In genomic region chr19:5542665-5543064, GRCh38 we compare ENCODE assay signal across 2 cellular contexts.
TF ChIP-seq lines count a peak whose summit lies in the region.

No MANE protein-coding gene starts in this region.

TF ChIP-seq in SK-N-SH, 30 proteins besides CTCF, POLR2A, EP300 and RAD21 (continued from another document):
- TF ChIP-seq REST (IDR thresholded peaks at IDR 0.05; ENCODE audit: low read depth, low read length) (no peak), TEAD4 (IDR thresholded peaks at IDR 0.05; ENCODE audit: borderline replicate concordance, insufficient read depth) (no peak), ELF1 (IDR thresholded peaks at IDR 0.05) (no peak), SMC3 (IDR thresholded peaks at IDR 0.05; ENCODE audit: low read depth, low read length) (peak; percentile 13; the same call in 1 of the 2 replicates), NFIC (IDR thresholded peaks at IDR 0.05; ENCODE audit: borderline replicate concordance) (no peak)
TF ChIP-seq in SK-N-SH: peak in this region for 1.

TF ChIP-seq in SK-N-SH treated with all-trans-retinoic acid at 6 μM for 48 hours, 23 proteins besides CTCF, POLR2A, EP300 and RAD21 (continued from another document):
- TF ChIP-seq TSHZ2 (CRISPR knock-in tag; IDR thresholded peaks at IDR 0.05) (no peak), ARNTL (CRISPR knock-in tag; IDR thresholded peaks at IDR 0.05; ENCODE audit: borderline replicate concordance, low read depth) (no peak), ZNF70 (CRISPR knock-in tag; IDR thresholded peaks at IDR 0.05) (no peak), CSDC2 (CRISPR knock-in tag; IDR thresholded peaks at IDR 0.05) (no peak), SNAI2 (CRISPR knock-in tag; IDR thresholded peaks at IDR 0.05) (no peak), ZFP30 (CRISPR knock-in tag; IDR thresholded peaks at IDR 0.05) (no peak), PPARA (CRISPR knock-in tag; IDR thresholded peaks at IDR 0.05; ENCODE audit: borderline replicate concordance) (no peak), ZNF8 (CRISPR knock-in tag; IDR thresholded peaks at IDR 0.05) (no peak), PATZ1 (CRISPR knock-in tag; IDR thresholded peaks at IDR 0.05; ENCODE audit: borderline replicate concordance) (no peak), TCF4 (CRISPR knock-in tag; IDR thresholded peaks at IDR 0.05; ENCODE audit: borderline replicate concordance) (no peak), ISL1 (CRISPR knock-in tag; IDR thresholded peaks at IDR 0.05) (no peak), ZNF565 (CRISPR knock-in tag; conservative IDR thresholded peaks at IDR 0.05; ENCODE audit: low read depth) (no peak), POU6F1 (CRISPR knock-in tag; IDR thresholded peaks at IDR 0.05; ENCODE audit: borderline replicate concordance, low read depth) (no peak), ESRRG (CRISPR knock-in tag; IDR thresholded peaks at IDR 0.05) (no peak), BACH2 (CRISPR knock-in tag; IDR thresholded peaks at IDR 0.05; ENCODE audit: borderline replicate concordance) (no peak), GLIS3 (CRISPR knock-in tag; IDR thresholded peaks at IDR 0.05) (no peak)
